21 cellular contexts compared by ENCODE assay signal in the genomic region with DNA sequence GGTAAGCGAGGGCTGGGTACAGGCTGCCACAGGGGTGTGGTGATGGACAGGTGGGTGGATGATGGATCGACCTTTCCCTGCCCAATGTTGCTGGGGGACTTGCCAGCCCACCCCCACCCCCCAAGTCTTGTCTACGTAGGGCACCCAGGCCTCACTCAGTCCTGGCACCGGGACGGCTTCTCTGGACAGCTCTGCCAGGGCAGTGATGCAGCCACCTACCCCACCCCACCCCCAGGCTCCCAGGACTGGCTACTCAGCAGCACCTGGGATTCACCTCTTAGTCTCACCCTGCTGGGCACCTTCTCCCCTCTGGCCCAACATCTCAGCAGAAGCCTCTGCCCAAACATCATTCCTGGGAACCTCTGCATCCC. TPM values are rescaled to one million over a fixed set of nuclear protein-coding genes. Genes with fewer than 3 reads are reported as not detected.
DNase-seq lines count a peak whose midpoint lies in the region; FAIRE-seq and TF ChIP-seq lines count a peak whose summit lies in the region.
"Had no signal": no experiment of that assay in that cellular context is flagged by ENCODE, and none has a peak within 500 bp of the region (broad histone marks: within the 10 kb centered on the region; RNA-seq: fewer than 3 reads in every experiment).

No MANE protein-coding gene starts in this region.

- H3K4me1 Mint-ChIP-seq in activated T-cell treated with anti-CD3 and anti-CD28 coated beads, Interleukin-2, amount 50 U/mL, for 24 hours (ENCODE audit: low read depth) = no peaks in the 10 kb centered on the region
- no peaks in the 10 kb centered on the region for H3K4me1 Mint-ChIP-seq in H9
- H3K4me1 Mint-ChIP-seq: CD8-positive, alpha-beta memory T cell; IgD-negative memory B cell had no signal

- H3K18ac ChIP-seq in H9 (ENCODE audit: insufficient read length, low read depth, low read length) = no peak overlapping the region

- H3K23me2 ChIP-seq in H9 (ENCODE audit: insufficient read length, low read depth, low read length, poor library complexity, severe bottlenecking) = no peaks in the 10 kb centered on the region

- no peaks in the 10 kb centered on the region for H3K79me1 ChIP-seq in H9 (ENCODE audit: insufficient read depth, low read depth, low read length, poor library complexity, severe bottlenecking)

- H2BK5ac ChIP-seq in H9 (ENCODE audit: insufficient read length, low read length) = no peak overlapping the region

- H2AFZ ChIP-seq in H9 (ENCODE audit: low read length) = no peak overlapping the region

- H3K9ac ChIP-seq in H9 (ENCODE audit: extremely low read depth, insufficient read length, low read length) (no peak overlapping the region), kidney (ENCODE audit: low read length in 2 of 2) (no peak overlapping the region)
- H3K9ac ChIP-seq: BLaER1 treated with 17β-estradiol and CSF1 and Interleukin-3, amounts not matched to agents 10 nM and 100 nM had no signal

- no peak overlapping the region for H2BK120ac ChIP-seq in H9 (ENCODE audit: low read depth, low read length, poor library complexity, severe bottlenecking)

- H3K27me3 ChIP-seq in H9 (ENCODE audit: insufficient read depth, low read length) (no peaks in the 10 kb centered on the region), spleen (replicated peaks in 1 of 7) (no peaks in the 10 kb centered on the region)
- H3K27me3 ChIP-seq: BLaER1 treated with 17β-estradiol and CSF1 and Interleukin-3, amounts not matched to agents 10 nM and 100 nM had no signal

- TF ChIP-seq POLR2A in spleen (IDR thresholded peaks at IDR 0.05) = no peak

- TF ChIP-seq CTCF in H9 (conservative IDR thresholded peaks at IDR 0.05) = no peak
- TF ChIP-seq CTCF in kidney (IDR thresholded peaks at IDR 0.05; ENCODE audit: borderline replicate concordance, extremely low read depth, insufficient read depth) = no peak
- TF ChIP-seq CTCF in spleen (IDR thresholded peaks at IDR 0.05 in 8 of 11, conservative IDR thresholded peaks at IDR 0.05 in 3 of 11) = no peak
- TF ChIP-seq CTCF in GM20000 (IDR thresholded peaks at IDR 0.05; ENCODE audit: extremely low read depth, missing control alignments) = no peak

- no peak overlapping the region for H4K91ac ChIP-seq in H9 (ENCODE audit: insufficient read length, low read depth, low read length)

- H2BK20ac ChIP-seq in H9 (ENCODE audit: low read depth, low read length, poor library complexity, severe bottlenecking) = no peak overlapping the region

- no peak overlapping the region for H2BK15ac ChIP-seq in H9 (ENCODE audit: low read depth, low read length)

- no peak for FAIRE-seq in kidney (lab: Jason Lieb, UNC)
- FAIRE-seq: A549, GM19239 had no signal

- H3K27ac ChIP-seq in H9 (ENCODE audit: insufficient read length, low read depth, low read length) = no peak overlapping the region
- no peak overlapping the region for H3K27ac ChIP-seq in kidney (ENCODE audit: low read depth in 2 of 2, low read length in 2 of 2)
- no peak overlapping the region for H3K27ac ChIP-seq in spleen
- H3K27ac ChIP-seq: A549; BLaER1 treated with 17β-estradiol and CSF1 and Interleukin-3, amounts not matched to agents 10 nM and 100 nM; HL-60 had no signal

- H3K27ac Mint-ChIP-seq in activated T-cell treated with anti-CD3 and anti-CD28 coated beads, Interleukin-2, amount 50 U/mL, for 24 hours = no peak overlapping the region
- H3K27ac Mint-ChIP-seq in H9 = peak overlapping the region in 1 of 3 experiments; percentile 74; a peak in 2 of 7 replicates
- H3K27ac Mint-ChIP-seq: IgD-negative memory B cell had no signal

- no CpG with 5 or more reads among the region's 5 CpGs for WGBS in H9 (ENCODE audit: extremely low coverage, insufficient read length, low lambda C conversion rate)
- WGBS in spleen, 5 donors = 87 to 98% (median 93%) methylated on average over 5 of the region's 5 CpGs

- no peak overlapping the region for H2AK5ac ChIP-seq in H9 (ENCODE audit: insufficient read length, low read length)

- H3K14ac ChIP-seq in H9 (ENCODE audit: insufficient read depth, low read length) = no peak overlapping the region; the same call in 1 of the 2 replicates

- no peaks in the 10 kb centered on the region for H3K9me3 Mint-ChIP-seq in activated T-cell treated with anti-CD3 and anti-CD28 coated beads, Interleukin-2, amount 50 U/mL, for 24 hours
- no peaks in the 10 kb centered on the region for H3K9me3 Mint-ChIP-seq in H9
- H3K9me3 Mint-ChIP-seq: CD8-positive, alpha-beta memory T cell; IgD-negative memory B cell had no signal

- no peaks in the 10 kb centered on the region for H3K9me3 ChIP-seq in H9 (ENCODE audit: control insufficient read depth, low read depth, low read length)
- H3K9me3 ChIP-seq in kidney (ENCODE audit: control insufficient read depth in 1 of 2, low read length in 2 of 2) = no peaks in the 10 kb centered on the region
- H3K9me3 ChIP-seq in spleen = no peaks in the 10 kb centered on the region
- H3K9me3 ChIP-seq: A549 had no signal

- H3K4me3 ChIP-seq in kidney (ENCODE audit: low read length in 2 of 2) = no peak overlapping the region
- no peak overlapping the region for H3K4me3 ChIP-seq in spleen
- H3K4me3 ChIP-seq: A549; BLaER1 treated with 17β-estradiol and CSF1 and Interleukin-3, amounts not matched to agents 10 nM and 100 nM had no signal

- H3K56ac ChIP-seq in H9 (ENCODE audit: insufficient read length, low read depth, low read length) = no peak overlapping the region

- intact Hi-C loops in kidney (cut with DNase I) (no loop called here), spleen (cut with DNase I; ENCODE audit: low total_unique reads) (no loop called here)

- H3K4me1 ChIP-seq in H9 (ENCODE audit: insufficient read depth, low read length) = no peaks in the 10 kb centered on the region
- no peaks in the 10 kb centered on the region for H3K4me1 ChIP-seq in kidney (ENCODE audit: control insufficient read depth in 1 of 2, insufficient read depth in 1 of 2, low read depth in 1 of 2, low read length in 2 of 2)
- H3K4me1 ChIP-seq in spleen = no peaks in the 10 kb centered on the region
- H3K4me1 ChIP-seq: A549; BLaER1 treated with 17β-estradiol and CSF1 and Interleukin-3, amounts not matched to agents 10 nM and 100 nM had no signal

- H3K4ac ChIP-seq in H9 (ENCODE audit: low read depth, low read length) = no peak overlapping the region

- H3K79me2 ChIP-seq in H9 (ENCODE audit: insufficient read depth, low read length) = no peaks in the 10 kb centered on the region

- no peak overlapping the region for H3K23ac ChIP-seq in H9 (ENCODE audit: insufficient read length, low read depth, low read length)

- H3K36me3 Mint-ChIP-seq in activated T-cell treated with anti-CD3 and anti-CD28 coated beads, Interleukin-2, amount 50 U/mL, for 24 hours (ENCODE audit: low read depth) = peaks cover 56% of the 10 kb centered on the region
- no peaks in the 10 kb centered on the region for H3K36me3 Mint-ChIP-seq in H9 (ENCODE audit: insufficient read depth in 1 of 3, low read depth in 3 of 3)

- no peak overlapping the region for H2BK12ac ChIP-seq in H9 (ENCODE audit: insufficient read length, low read depth, low read length)

- no peak overlapping the region for H4K8ac ChIP-seq in H9 (replicated peaks; ENCODE audit: insufficient read length, low read depth, low read length)

- no peaks in the 10 kb centered on the region for H3K27me3 Mint-ChIP-seq in activated T-cell treated with anti-CD3 and anti-CD28 coated beads, Interleukin-2, amount 50 U/mL, for 24 hours
- no peaks in the 10 kb centered on the region; the same call in 1 of the 2 replicates for H3K27me3 Mint-ChIP-seq in H9 (ENCODE audit: low read depth)
- H3K27me3 Mint-ChIP-seq: CD8-positive, alpha-beta memory T cell; IgD-negative memory B cell had no signal

- no peaks in the 10 kb centered on the region for H4K20me1 ChIP-seq in H9 (ENCODE audit: control insufficient read depth, insufficient read depth, insufficient read length)

- no peak overlapping the region for H3K4me2 ChIP-seq in H9 (ENCODE audit: insufficient read depth, insufficient read length, low read length)
- H3K4me2 ChIP-seq: A549; BLaER1 treated with 17β-estradiol and CSF1 and Interleukin-3, amounts not matched to agents 10 nM and 100 nM had no signal

- peak; percentile 10 for DNase-seq in activated T-cell treated with anti-CD3 and anti-CD28 coated beads, Interleukin-2, amount 50 U/mL, for 1 hour
- no peak for DNase-seq in activated T-cell treated with anti-CD3 and anti-CD28 coated beads, Interleukin-2, amount 50 U/mL, for 24 hours
- peak; percentile 13 for DNase-seq in H9
- peak; percentile 51 for DNase-seq in kidney
- peak; percentile 59 for DNase-seq in spleen
- no peak for DNase-seq in SHP77 treated with DMSO at 0.1 percent for 48 hours (lab: John Stamatoyannopoulos, UW)
- no peak for DNase-seq in GM20000 (ENCODE audit: low spot score)
- no peak for DNase-seq in kidney glomerular epithelial cell (lab: John Stamatoyannopoulos, UW)
- DNase-seq: CD8-positive, alpha-beta memory T cell; Kasumi-1; MM.1S; NCI-H1105 treated with DMSO at 0.1 percent for 48 hours; NCI-H187 treated with DMSO at 0.1 percent for 48 hours; NCI-H446; NK-92 treated with Interleukin-12 subunit alpha and Interleukin-12 subunit beta, amount 100 ng/mL, for 24 hours; SHP77 had no signal

- H4K5ac ChIP-seq in H9 (ENCODE audit: insufficient read length, low read depth, low read length) = no peak overlapping the region

- no peak overlapping the region for H3K4me3 Mint-ChIP-seq in activated T-cell treated with anti-CD3 and anti-CD28 coated beads, Interleukin-2, amount 50 U/mL, for 24 hours
- no peak overlapping the region; a peak in 1 of 5 replicates for H3K4me3 Mint-ChIP-seq in H9
- H3K4me3 Mint-ChIP-seq: CD8-positive, alpha-beta memory T cell; IgD-negative memory B cell had no signal

- no peak overlapping the region for H3T11ph ChIP-seq in H9 (ENCODE audit: low read length)

- H3K36me3 ChIP-seq in kidney (ENCODE audit: control insufficient read depth in 1 of 2, insufficient read depth in 2 of 2, low read length in 2 of 2) (peaks cover 0 to 4% of the 10 kb centered on the region in 2 donors), spleen (peaks cover 0 to 75% (median 18%) of the 10 kb centered on the region in 6 donors)

RNA-seq across cellular contexts. Expression of gene ANKMY1, which starts 55.7 kb away (rescaled TPM):
- total RNA-seq in H9 (2021) (8.6 and 13.7 TPM in 2 replicates), kidney (22.1 TPM), spleen (10 to 100 TPM; 26.5 to 45.5 (median 30.1) TPM)
- polyA plus RNA-seq in kidney (ENCODE audit: insufficient read depth, low read depth, low replicate concordance) (3.0 TPM), spleen (10 to 100 TPM in 1 of 3 donors, 1 to 10 TPM in 2; 7.6 to 11.4 (median 8.1) TPM)

RNA-seq across cellular contexts. Expression of gene DUSP28, which starts 58.1 kb away (rescaled TPM):
- total RNA-seq in H9 (2021) (1.6 and 2.9 TPM in 2 replicates), kidney (7.0 TPM), spleen (10 to 100 TPM in 1 of 7 donors, 1 to 10 TPM in 6; 5.9 to 13.6 (median 7.1) TPM)
- polyA plus RNA-seq in kidney (ENCODE audit: insufficient read depth, low read depth, low replicate concordance) (5.9 TPM), spleen (1 to 10 TPM; 6.5 to 9.0 (median 7.9) TPM)

Comparison
In these comparisons a context has a peak if more than half of its experiments do, and no peak if none do; other contexts are left out.
1. DNase-seq: peak in activated T-cell treated with anti-CD3 and anti-CD28 coated beads, Interleukin-2, amount 50 U/mL, for 1 hour (single experiment), H9 (single experiment), kidney (single experiment) and spleen (single experiment); none in activated T-cell treated with anti-CD3 and anti-CD28 coated beads, Interleukin-2, amount 50 U/mL, for 24 hours (single experiment), SHP77 treated with DMSO at 0.1 percent for 48 hours (single experiment), GM20000 (single experiment) and kidney glomerular epithelial cell (single experiment).